ENCODE assay signal across 8 cellular contexts in the genomic region with DNA sequence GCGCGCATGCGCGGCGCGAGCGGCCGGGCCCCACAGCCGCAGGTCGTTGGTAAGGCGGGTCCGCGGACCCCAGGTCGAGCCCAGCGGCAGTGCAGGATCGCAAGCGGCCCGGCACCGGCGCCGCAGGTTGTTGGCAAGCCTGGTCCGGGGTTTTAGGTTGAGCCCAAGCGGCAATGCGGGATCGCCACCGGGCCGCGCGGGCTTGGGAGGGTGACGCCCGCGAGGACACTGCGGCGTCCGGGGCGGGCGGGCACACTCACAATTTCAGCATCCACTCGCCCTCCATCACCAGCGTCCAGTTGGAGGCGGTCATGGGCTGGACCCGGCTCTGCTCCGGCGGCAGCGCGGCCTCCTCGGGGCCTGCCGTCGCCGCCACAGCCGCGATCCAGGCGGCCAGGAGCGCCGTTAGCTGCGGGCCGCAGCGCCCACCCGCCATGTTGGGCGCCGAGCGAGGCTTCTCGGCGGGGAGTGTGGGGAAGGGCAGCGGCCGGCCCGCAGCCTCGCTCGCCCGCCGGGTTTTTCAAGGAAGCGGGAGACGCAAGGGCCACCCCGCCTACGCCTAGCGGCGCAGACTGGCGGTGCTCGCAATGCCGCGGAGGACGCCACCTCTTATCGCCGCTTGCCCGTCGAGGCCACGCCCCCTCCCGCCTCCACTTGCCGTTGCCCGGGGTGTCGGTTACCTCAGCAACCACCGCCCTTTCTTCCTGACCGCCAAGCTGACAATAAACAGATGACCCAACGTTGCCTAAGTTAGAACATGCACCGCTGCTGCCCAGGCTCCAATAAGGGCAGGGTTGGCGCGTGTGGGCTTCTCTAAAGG. TPM values are rescaled to one million over a fixed set of nuclear protein-coding genes. Genes with fewer than 3 reads are reported as not detected.
A peak's percentile ranks its signal among the peaks of the same experiment; 100 is the strongest.
DNase-seq lines count a peak whose midpoint lies in the region; ATAC-seq, FAIRE-seq and TF ChIP-seq lines count a peak whose summit lies in the region.

A gene with protein sequence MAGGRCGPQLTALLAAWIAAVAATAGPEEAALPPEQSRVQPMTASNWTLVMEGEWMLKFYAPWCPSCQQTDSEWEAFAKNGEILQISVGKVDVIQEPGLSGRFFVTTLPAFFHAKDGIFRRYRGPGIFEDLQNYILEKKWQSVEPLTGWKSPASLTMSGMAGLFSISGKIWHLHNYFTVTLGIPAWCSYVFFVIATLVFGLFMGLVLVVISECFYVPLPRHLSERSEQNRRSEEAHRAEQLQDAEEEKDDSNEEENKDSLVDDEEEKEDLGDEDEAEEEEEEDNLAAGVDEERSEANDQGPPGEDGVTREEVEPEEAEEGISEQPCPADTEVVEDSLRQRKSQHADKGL (minus strand): TSS at position 584 of the 820 bp plus-strand sequence. CDS start 148 bp downstream, at position 436.

- TF ChIP-seq CTCF in prostate gland (IDR thresholded peaks at IDR 0.05), result peak in 2 of 4 experiments; percentile 61 to 67

- H3K9me3 ChIP-seq in prostate gland, result no peaks in the 10 kb centered on the region

- H3K4me3 ChIP-seq in prostate gland (peak within 1 kb of the TSS; percentile 90 to 92), urinary bladder (ENCODE audit: low read depth, low read length) (peak within 1 kb of the TSS; percentile 88)

- peak within 1 kb of the TSS; percentile 96 to 97 for H3K27ac ChIP-seq in prostate gland
- peak within 1 kb of the TSS; percentile 99 for H3K27ac ChIP-seq in urinary bladder (ENCODE audit: low read depth)

- DNase-seq in GM12892 (ENCODE audit: insufficient read length) (peak; percentile 71), NCI-H1436 (lab: John Stamatoyannopoulos, UW) (peak; percentile 93), amniotic stem cell (lab: John Stamatoyannopoulos, UW) (peak; percentile 89), left cardiac atrium (peak; percentile 100), prostate gland (ENCODE audit: low spot score) (peak; percentile 98)

- H3K36me3 ChIP-seq in prostate gland (no peaks in the 10 kb centered on the region), urinary bladder (ENCODE audit: insufficient read depth) (no peaks in the 10 kb centered on the region)

- TF ChIP-seq POLR2A in GM12892 (IDR thresholded peaks at IDR 0.05; ENCODE audit: low read depth, low read length) (peak; percentile 83; the same call in 1 of the 2 replicates), prostate gland (IDR thresholded peaks at IDR 0.05) (peak; percentile 99)

- WGBS in prostate gland, result under 1% methylated on average over 80 of the region's 96 CpGs
- WGBS in urinary bladder, result under 1% methylated on average over 96 of the region's 96 CpGs

- FAIRE-seq in GM12892 (lab: Jason Lieb, UNC), result peak; percentile 95

- intact Hi-C loops in T-helper 1 cell treated with Interleukin-12 subunit alpha and Interleukin-12 subunit beta and Interleukin-4 antibody, amounts not matched to agents 30 ng/mL and 1 ng/mL, for 36 hours (cut with micrococcal nuclease), result loop anchor here (1.0 to 5.0 kb wide), 3 partner anchors 24 to 643 kb away; no protein-coding TSS in a partner anchor
- intact Hi-C loops in left cardiac atrium (cut with DNase I), result no loop called here
- intact Hi-C loops in prostate gland (cut with DNase I), result no loop called here

- no peaks in the 10 kb centered on the region for H3K27me3 ChIP-seq in prostate gland (replicated peaks; ENCODE audit: insufficient read depth)

- peak; percentile 89 for ATAC-seq in HG02840 (IDR thresholded peaks at IDR 0.05; ENCODE audit: low FRiP score, unreplicated experiment)
- peak; percentile 95 to 97 for ATAC-seq in left cardiac atrium

- no peaks in the 10 kb centered on the region for H3K4me1 ChIP-seq in prostate gland (replicated peaks)
- no peaks in the 10 kb centered on the region for H3K4me1 ChIP-seq in urinary bladder (ENCODE audit: insufficient read depth)

RNA-seq across cellular contexts. Expression of the gene that starts here (rescaled TPM):
- 9.7 TPM for polyA plus RNA-seq in GM12892 (2012; ENCODE audit: missing spikeins)
- total RNA-seq in T-helper 1 cell treated with Interleukin-12 subunit alpha and Interleukin-12 subunit beta and Interleukin-4 antibody, amounts not matched to agents 30 ng/mL and 1 ng/mL, for 36 hours, result 38.1 and 42.3 TPM in 2 replicates
- total RNA-seq in left cardiac atrium (100 to 1,000 TPM; 126 to 170 TPM), prostate gland (100 to 1,000 TPM in 1 of 2 donors, 10 to 100 TPM in 1; 57.0 to 236 TPM), urinary bladder (41.1 TPM)
- 32.3 TPM for polyA plus RNA-seq in urinary bladder

Comparison
In these comparisons a context has a peak if more than half of its experiments do, and no peak if none do; other contexts are left out.
1. Peak in every context shown above with its lines: DNase-seq, ATAC-seq, H3K4me3 ChIP-seq and H3K27ac ChIP-seq.